In genomic region chr7:143003393-143004051, GRCh38 we compare ENCODE assay signal across 8 cellular contexts. TPM values are rescaled to one million over a fixed set of nuclear protein-coding genes. Genes with fewer than 3 reads are reported as not detected.
DNase-seq lines count a peak whose midpoint lies in the region; ATAC-seq, FAIRE-seq and TF ChIP-seq lines count a peak whose summit lies in the region.

No MANE protein-coding gene starts in this region.

- WGBS in pancreas, 2 donors, result 20 to 26% methylated on average over 6 of the region's 6 CpGs

- no peaks in the 10 kb centered on the region for H3K9me3 Mint-ChIP-seq in activated T-cell treated with anti-CD3 and anti-CD28 coated beads, Interleukin-2, amount 50 U/mL, for 4 hours

- H3K4me3 Mint-ChIP-seq in activated T-cell treated with anti-CD3 and anti-CD28 coated beads, Interleukin-2, amount 50 U/mL, for 4 hours, result peak overlapping the region; percentile 73

- DNase-seq in NCI-H748 treated with DMSO at 0.1 percent for 48 hours (lab: John Stamatoyannopoulos, UW), result peak; percentile 35
- DNase-seq in activated T-cell treated with anti-CD3 and anti-CD28 coated beads, Interleukin-2, amount 50 U/mL, for 4 hours, result peak; percentile 13
- DNase-seq in foreskin fibroblast, result peak; percentile 23 to 75
- DNase-seq in pancreas, result peak in 1 of 6 donors; percentile 24
- no peak for DNase-seq in stimulated activated CD8-positive, alpha-beta memory T cell treated with anti-CD3 and anti-CD28 coated beads, Interleukin-4, amount 100 ng/mL, for 48 hours

- no peaks in the 10 kb centered on the region for H3K79me2 ChIP-seq in ACC112 (ENCODE audit: control insufficient read depth, insufficient read depth, low read length, unreplicated experiment)

- H3K27me3 ChIP-seq in ACC112 (ENCODE audit: insufficient read depth, low read length) (0 out of 2 replicates have a peak, but pooled peaks cover 17% of the 10 kb centered on the region), pancreas (no peaks in the 10 kb centered on the region)

- no peak overlapping the region for H3K27ac ChIP-seq in ACC112 (ENCODE audit: low read depth, low read length)
- no peak overlapping the region for H3K27ac ChIP-seq in pancreas

- H3K36me3 ChIP-seq in ACC112 (ENCODE audit: insufficient read depth, low read length) (no peaks in the 10 kb centered on the region), pancreas (no peaks in the 10 kb centered on the region)

- no peaks in the 10 kb centered on the region for H3K9me3 ChIP-seq in pancreas

- H3K4me1 ChIP-seq in ACC112 (ENCODE audit: control insufficient read depth, insufficient read depth, low read length, unreplicated experiment), result no peaks in the 10 kb centered on the region
- H3K4me1 ChIP-seq in pancreas, result no peaks in the 10 kb centered on the region

- FAIRE-seq in pancreas (lab: Jason Lieb, UNC), result peak; percentile 54

- TF ChIP-seq CTCF in GM12872 (IDR thresholded peaks at IDR 0.05; ENCODE audit: insufficient read depth, low read depth, low read length), result peak; percentile 60
- peak; percentile 67 for TF ChIP-seq CTCF in foreskin fibroblast (IDR thresholded peaks at IDR 0.05; ENCODE audit: low read depth, low read length)
- peak; percentile 49 to 68 (median 59) for TF ChIP-seq CTCF in pancreas (IDR thresholded peaks at IDR 0.05)

- ATAC-seq in HG02884 (IDR thresholded peaks at IDR 0.05; ENCODE audit: unreplicated experiment), result peak; percentile 61
- peak; percentile 65 to 79 for ATAC-seq in activated T-cell treated with anti-CD3 and anti-CD28 coated beads, Interleukin-2, amount 50 U/mL, for 4 hours
- peak; percentile 69 to 87 (median 82) for ATAC-seq in pancreas

- peaks cover 2% of the 10 kb centered on the region for H3K27me3 Mint-ChIP-seq in activated T-cell treated with anti-CD3 and anti-CD28 coated beads, Interleukin-2, amount 50 U/mL, for 4 hours (ENCODE audit: low read depth)

- H3K4me3 ChIP-seq in ACC112 (ENCODE audit: low read depth, low read length) (peak overlapping the region; percentile 45), foreskin fibroblast (ENCODE audit: low read depth in 1 of 2, low read length in 2 of 2) (peak overlapping the region in 1 of 2 donors; percentile 38), pancreas (peak overlapping the region in 2 of 4 donors; percentile 19 to 31)

- H3K4me1 Mint-ChIP-seq in activated T-cell treated with anti-CD3 and anti-CD28 coated beads, Interleukin-2, amount 50 U/mL, for 4 hours (ENCODE audit: low read depth), result peaks cover 9% of the 10 kb centered on the region

- intact Hi-C loops in pancreas (cut with DNase I), result loop anchor here in 2 of 3 donors (5.0 to 10.0 kb wide), 2 partner anchors 126 to 129 kb away; no protein-coding TSS in a partner anchor

- peak overlapping the region; percentile 76 for H2AFZ ChIP-seq in ACC112 (ENCODE audit: low read length, unreplicated experiment)

- no peaks in the 10 kb centered on the region for H3K36me3 Mint-ChIP-seq in activated T-cell treated with anti-CD3 and anti-CD28 coated beads, Interleukin-2, amount 50 U/mL, for 4 hours (ENCODE audit: insufficient read depth)

RNA-seq across cellular contexts. Expression of gene OR9A2, which starts 23.4 kb away (rescaled TPM):
- total RNA-seq in activated T-cell treated with anti-CD3 and anti-CD28 coated beads, Interleukin-2, amount 50 U/mL, for 4 hours, result not detected
- total RNA-seq in pancreas, result not detected
- not detected for polyA plus RNA-seq in pancreas

RNA-seq across cellular contexts. Expression of gene KEL, which starts 41.4 kb away (rescaled TPM):
- total RNA-seq in activated T-cell treated with anti-CD3 and anti-CD28 coated beads, Interleukin-2, amount 50 U/mL, for 4 hours, result under 1 TPM in 1 of 3 donors, not detected in 2; 0.33 TPM
- total RNA-seq in pancreas, result 1 to 10 TPM in 1 of 6 donors, under 1 TPM in 2, not detected in 3; 0.28 to 3.1 (median 0.64) TPM
- polyA plus RNA-seq in pancreas, result under 1 TPM; 0.23 to 0.31 TPM

RNA-seq across cellular contexts. Expression of gene OR6V1, which starts 48.6 kb away (rescaled TPM):
- not detected for total RNA-seq in activated T-cell treated with anti-CD3 and anti-CD28 coated beads, Interleukin-2, amount 50 U/mL, for 4 hours
- total RNA-seq in pancreas, result not detected
- not detected for polyA plus RNA-seq in pancreas
